ENCODE assay signal across 13 cellular contexts in the genomic region with DNA sequence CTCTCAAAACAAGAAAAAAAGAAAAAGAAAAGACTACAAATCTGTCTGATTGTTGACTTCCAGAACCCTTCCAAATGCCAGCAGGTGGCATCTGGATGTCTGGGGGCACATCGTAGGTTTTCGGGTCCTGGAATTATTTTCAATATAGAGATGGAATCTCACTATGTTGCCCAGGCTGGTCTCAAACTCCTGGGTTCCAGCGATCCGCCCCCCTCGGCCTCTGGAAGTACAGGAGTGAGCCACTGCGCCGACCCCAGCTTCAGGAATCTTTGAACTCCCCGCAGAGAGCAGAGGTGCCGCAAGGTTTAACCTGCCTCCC. TPM values are rescaled to one million over a fixed set of nuclear protein-coding genes. Genes with fewer than 3 reads are reported as not detected.
DNase-seq lines count a peak whose midpoint lies in the region; ATAC-seq lines count a peak whose summit lies in the region.
"Had no signal": no experiment of that assay in that cellular context is flagged by ENCODE, and none has a peak within 500 bp of the region (broad histone marks: within the 10 kb centered on the region; RNA-seq: fewer than 3 reads in every experiment).

No MANE protein-coding gene starts in this region.

- no peak overlapping the region for H3K9ac ChIP-seq in SK-N-MC (ENCODE audit: insufficient read length)

- H3K27me3 Mint-ChIP-seq in activated CD4-positive, alpha-beta T cell treated with anti-CD3 and anti-CD28 coated beads, Interleukin-2, amount 10 ng/mL, durations not matched to agents 24 days and 14 days = peaks cover 16% of the 10 kb centered on the region
- no peaks in the 10 kb centered on the region for H3K27me3 Mint-ChIP-seq in stimulated activated naive CD8-positive, alpha-beta T cell treated with anti-CD3 and anti-CD28 coated beads, Interleukin-15, amount 100 ng/mL, for 72 hours

- H3K9me3 ChIP-seq in SK-N-MC (ENCODE audit: low read depth, low read length) = no peaks in the 10 kb centered on the region
- H3K9me3 ChIP-seq: left lung, tibial nerve had no signal

- no peaks in the 10 kb centered on the region for H3K9me3 Mint-ChIP-seq in activated CD4-positive, alpha-beta T cell treated with anti-CD3 and anti-CD28 coated beads, Interleukin-2, amount 10 ng/mL, durations not matched to agents 24 days and 14 days
- no peaks in the 10 kb centered on the region for H3K9me3 Mint-ChIP-seq in stimulated activated naive CD8-positive, alpha-beta T cell treated with anti-CD3 and anti-CD28 coated beads, Interleukin-15, amount 100 ng/mL, for 72 hours
- H3K9me3 Mint-ChIP-seq: IgD-negative memory B cell had no signal

- peaks cover 1% of the 10 kb centered on the region for H3K36me3 Mint-ChIP-seq in activated CD4-positive, alpha-beta T cell treated with anti-CD3 and anti-CD28 coated beads, Interleukin-2, amount 10 ng/mL, durations not matched to agents 24 days and 14 days (ENCODE audit: low read depth)
- H3K36me3 Mint-ChIP-seq: IgD-negative memory B cell had no signal

- no peak overlapping the region for H3K27ac ChIP-seq in SK-N-MC
- H3K27ac ChIP-seq in epithelial cell of prostate = peak overlapping the region; percentile 91
- H3K27ac ChIP-seq: left lung had no signal

- peaks cover 18% of the 10 kb centered on the region for H3K4me1 Mint-ChIP-seq in activated CD4-positive, alpha-beta T cell treated with anti-CD3 and anti-CD28 coated beads, Interleukin-2, amount 10 ng/mL, durations not matched to agents 24 days and 14 days
- peaks cover 69% of the 10 kb centered on the region for H3K4me1 Mint-ChIP-seq in stimulated activated naive CD8-positive, alpha-beta T cell treated with anti-CD3 and anti-CD28 coated beads, Interleukin-15, amount 100 ng/mL, for 72 hours

- no peak for DNase-seq in activated CD4-positive, alpha-beta T cell treated with anti-CD3 and anti-CD28 coated beads, Interleukin-2, amount 10 ng/mL, durations not matched to agents 24 days and 14 days
- DNase-seq in activated CD4-positive, alpha-beta T cell treated with anti-CD3 and anti-CD28 coated beads, Interleukin-2, amount 50 U/mL, for 1 hour = no peak
- DNase-seq in SK-N-MC (ENCODE audit: low read depth, low spot score) (no peak), epithelial cell of prostate (ENCODE audit: low read depth, low spot score) (no peak), iPS-NIHi7 (ENCODE audit: extremely low spot score) (no peak)
- DNase-seq in stimulated activated naive CD8-positive, alpha-beta T cell treated with anti-CD3 and anti-CD28 coated beads, Interleukin-15, amount 100 ng/mL, for 72 hours = no peak
- DNase-seq: ACHN had no signal

- no peaks in the 10 kb centered on the region for H3K36me3 ChIP-seq in SK-N-MC (ENCODE audit: insufficient read depth, low read length)
- H3K36me3 ChIP-seq: left lung, tibial nerve had no signal

- intact Hi-C loops in activated CD4-positive, alpha-beta T cell treated with anti-CD3 and anti-CD28 coated beads, Interleukin-2, amount 10 ng/mL, durations not matched to agents 24 days and 14 days (cut with micrococcal nuclease) = no loop called here

- no peak for ATAC-seq in stimulated activated naive CD8-positive, alpha-beta T cell treated with anti-CD3 and anti-CD28 coated beads, Interleukin-15, amount 100 ng/mL, for 72 hours
- ATAC-seq in GM21381 (IDR thresholded peaks at IDR 0.05; ENCODE audit: unreplicated experiment) = no peak
- no peak for ATAC-seq in GM19351 (IDR thresholded peaks at IDR 0.05; ENCODE audit: unreplicated experiment)

- H3K4me3 ChIP-seq in SK-N-MC = peak overlapping the region; percentile 54

- peak overlapping the region; percentile 50 for H3K4me3 Mint-ChIP-seq in activated CD4-positive, alpha-beta T cell treated with anti-CD3 and anti-CD28 coated beads, Interleukin-2, amount 10 ng/mL, durations not matched to agents 24 days and 14 days
- peak overlapping the region; percentile 68 to 76 for H3K4me3 Mint-ChIP-seq in stimulated activated naive CD8-positive, alpha-beta T cell treated with anti-CD3 and anti-CD28 coated beads, Interleukin-15, amount 100 ng/mL, for 72 hours

- H3K27ac Mint-ChIP-seq in activated CD4-positive, alpha-beta T cell treated with anti-CD3 and anti-CD28 coated beads, Interleukin-2, amount 10 ng/mL, durations not matched to agents 24 days and 14 days = no peak overlapping the region
- no peak overlapping the region for H3K27ac Mint-ChIP-seq in stimulated activated naive CD8-positive, alpha-beta T cell treated with anti-CD3 and anti-CD28 coated beads, Interleukin-15, amount 100 ng/mL, for 72 hours

RNA-seq across cellular contexts. Expression of a gene that starts 0.6 kb away (rescaled TPM):
- total RNA-seq in activated CD4-positive, alpha-beta T cell treated with anti-CD3 and anti-CD28 coated beads, Interleukin-2, amount 10 ng/mL, durations not matched to agents 24 days and 14 days = not detected in 2 replicates

RNA-seq across cellular contexts. Expression of a gene that starts 26.9 kb away (rescaled TPM):
- total RNA-seq in activated CD4-positive, alpha-beta T cell treated with anti-CD3 and anti-CD28 coated beads, Interleukin-2, amount 10 ng/mL, durations not matched to agents 24 days and 14 days = 5.9 and 8.7 TPM in 2 replicates
- total RNA-seq: RPMI7951, tibial nerve had no signal

RNA-seq across cellular contexts. Expression of a gene that starts 43.1 kb away (rescaled TPM):
- total RNA-seq in activated CD4-positive, alpha-beta T cell treated with anti-CD3 and anti-CD28 coated beads, Interleukin-2, amount 10 ng/mL, durations not matched to agents 24 days and 14 days = 91.9 and 96.2 TPM in 2 replicates

RNA-seq across cellular contexts. Expression of a gene that starts 53.4 kb away (rescaled TPM):
- total RNA-seq in activated CD4-positive, alpha-beta T cell treated with anti-CD3 and anti-CD28 coated beads, Interleukin-2, amount 10 ng/mL, durations not matched to agents 24 days and 14 days = 226 and 239 TPM in 2 replicates
